In the genomic region with DNA sequence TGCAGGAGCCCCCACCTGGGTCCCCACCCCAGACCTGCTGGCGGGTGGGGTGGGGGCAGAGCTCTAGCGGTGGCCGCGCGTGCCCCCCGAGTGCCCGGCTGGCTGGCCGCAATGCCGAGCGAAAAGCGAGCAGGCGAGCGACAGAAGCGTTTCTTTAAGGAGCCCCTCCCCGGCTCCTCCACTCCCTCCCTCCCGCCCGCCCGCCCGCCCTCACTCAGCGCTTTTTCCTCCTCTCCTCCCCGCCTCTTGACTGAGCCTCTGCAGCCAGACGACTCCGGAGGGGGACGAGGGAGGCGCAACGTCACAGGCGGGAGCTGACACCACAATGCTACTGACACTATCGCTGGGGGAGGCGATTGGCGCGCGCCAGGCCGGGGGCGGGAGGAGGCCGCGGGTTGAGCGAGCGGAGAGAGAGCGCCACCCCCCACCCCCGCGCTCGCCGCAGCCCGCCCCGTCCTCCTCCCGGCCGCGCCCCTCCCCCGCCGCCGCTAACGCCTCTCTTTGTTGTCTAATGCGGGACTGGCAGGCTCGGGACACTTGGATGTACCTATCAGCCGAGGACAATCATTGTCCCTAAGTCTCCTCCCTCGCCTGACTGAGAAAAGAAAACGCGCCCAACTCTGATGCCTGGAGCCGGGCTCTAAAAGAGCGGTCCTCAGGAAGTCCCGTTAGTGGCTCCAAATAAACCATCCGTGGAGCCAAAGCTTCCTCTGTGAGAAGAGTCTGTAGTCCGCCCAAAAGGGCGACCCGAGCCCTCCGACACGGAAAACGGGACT, we compare ENCODE assay signal across 8 cellular contexts. TPM values are rescaled to one million over a fixed set of nuclear protein-coding genes. Genes with fewer than 3 reads are reported as not detected.
A peak's percentile ranks its signal among the peaks of the same experiment; 100 is the strongest.
DNase-seq lines count a peak whose midpoint lies in the region; ATAC-seq, FAIRE-seq and TF ChIP-seq lines count a peak whose summit lies in the region.

A gene (minus strand): TSS at position 127 of the 776 bp plus-strand sequence. CDS start 313 bp downstream, outside the sequence.

- WGBS in right cardiac atrium: under 1% methylated on average over 64 of the region's 68 CpGs

- H3K9me3 ChIP-seq in astrocyte (ENCODE audit: insufficient read depth, low read depth, low read length) (no peaks in the 10 kb centered on the region), right cardiac atrium (ENCODE audit: control insufficient read depth, low read length) (no peaks in the 10 kb centered on the region)

- peaks cover 33% of the 10 kb centered on the region for H4K20me1 ChIP-seq in astrocyte (ENCODE audit: insufficient read depth, low read length)

- H3K4me3 ChIP-seq in astrocyte (ENCODE audit: insufficient read depth, low read depth, low read length) (peak within 1 kb of the TSS; percentile 91), right cardiac atrium (ENCODE audit: low read length) (peak within 1 kb of the TSS; percentile 79)

- H3K9me3 Mint-ChIP-seq in astrocyte (ENCODE audit: unreplicated experiment): no peaks in the 10 kb centered on the region

- H3K27ac Mint-ChIP-seq in astrocyte (ENCODE audit: unreplicated experiment): peak within 1 kb of the TSS; percentile 78

- peak within 1 kb of the TSS; percentile 79 for H2AFZ ChIP-seq in astrocyte (ENCODE audit: low read depth, low read length)

- peaks cover 8% of the 10 kb centered on the region for H3K36me3 Mint-ChIP-seq in astrocyte (ENCODE audit: low read depth, unreplicated experiment)

- H3K4me3 Mint-ChIP-seq in astrocyte (ENCODE audit: unreplicated experiment): peak within 1 kb of the TSS; percentile 99

- H3K27ac ChIP-seq in astrocyte (ENCODE audit: low read depth, low read length) (peak within 1 kb of the TSS; percentile 90), right cardiac atrium (ENCODE audit: low read length) (peak within 1 kb of the TSS; percentile 96)

- TF ChIP-seq CTCF in astrocyte (IDR thresholded peaks at IDR 0.05; ENCODE audit: insufficient read depth, low read depth, low read length): no peak

- ATAC-seq in HG02973 (IDR thresholded peaks at IDR 0.05; ENCODE audit: unreplicated experiment) (peak; percentile 67), right cardiac atrium (peak; percentile 93 to 94)

- DNase-seq in NCI-H187 treated with DMSO at 0.1 percent for 48 hours (lab: John Stamatoyannopoulos, UW) (peak; percentile 71), T-helper 22 cell (ENCODE audit: low read depth) (peak; percentile 87), astrocyte (ENCODE audit: low read depth) (peak; percentile 97), right cardiac atrium (peak; percentile 98 to 99 (median 99)), pulmonary artery endothelial cell (ENCODE audit: low read depth, low spot score) (peak; percentile 98), urothelium cell line (ENCODE audit: low spot score) (peak; percentile 96)

- peaks cover 42% of the 10 kb centered on the region for H3K79me2 ChIP-seq in astrocyte (ENCODE audit: insufficient read depth, low read length)

- H3K4me2 ChIP-seq in astrocyte (ENCODE audit: low read length): peak within 1 kb of the TSS; percentile 98

- intact Hi-C loops in right cardiac atrium (cut with DNase I): loop anchor here in 1 of 4 donors (5.0 kb wide), 1 partner anchor 564 kb away; no protein-coding TSS in a partner anchor

- H3K4me1 Mint-ChIP-seq in astrocyte (ENCODE audit: low read depth, unreplicated experiment): peaks cover 7% of the 10 kb centered on the region

- H3K4me1 ChIP-seq in astrocyte (ENCODE audit: insufficient read depth, low read length) (peaks cover 22% of the 10 kb centered on the region), right cardiac atrium (ENCODE audit: control insufficient read depth, insufficient read depth, low read length) (no peaks in the 10 kb centered on the region)

- peaks cover 14% of the 10 kb centered on the region for H3K36me3 ChIP-seq in astrocyte (ENCODE audit: insufficient read depth, low read length)

- peak within 1 kb of the TSS; percentile 96 for H3K9ac ChIP-seq in astrocyte (ENCODE audit: low read length)

- TF ChIP-seq POLR2A in GM15510 (IDR thresholded peaks at IDR 0.05; ENCODE audit: borderline replicate concordance, extremely low read depth, insufficient read length): peak; percentile 30

- peaks cover 22% of the 10 kb centered on the region for H3K27me3 Mint-ChIP-seq in astrocyte (ENCODE audit: low read depth, unreplicated experiment)

- FAIRE-seq in astrocyte (lab: Jason Lieb, UNC): no peak
- peak; percentile 82 for FAIRE-seq in urothelium cell line (lab: Jason Lieb, UNC)

- peaks cover 3% of the 10 kb centered on the region for H3K27me3 ChIP-seq in astrocyte (ENCODE audit: insufficient read depth, low read length)
- H3K27me3 ChIP-seq in right cardiac atrium (ENCODE audit: control insufficient read depth, insufficient read depth): no peaks in the 10 kb centered on the region

RNA-seq across cellular contexts. Expression of the gene that starts here (rescaled TPM):
- 18.7 and 19.1 TPM in 2 replicates for total RNA-seq in astrocyte
- 1 to 10 TPM; 2.0 to 3.0 (median 2.6) TPM for total RNA-seq in right cardiac atrium
- 1.3 TPM for polyA plus RNA-seq in right cardiac atrium
- 7.9 and 9.6 TPM in 2 replicates for total RNA-seq in pulmonary artery endothelial cell

Comparison
In these comparisons a context has a peak if more than half of its experiments do, and no peak if none do; other contexts are left out.
1. Peak in every context shown above with its lines: DNase-seq, ATAC-seq, H3K4me3 ChIP-seq and H3K27ac ChIP-seq.